ENCODE assay signal across 26 cellular contexts in genomic region chr6:150624199-150624598, GRCh38.
"Had no signal": no experiment of that assay in that cellular context is flagged by ENCODE, and none has a peak within 500 bp of the region (broad histone marks: within the 10 kb centered on the region; RNA-seq: fewer than 3 reads in every experiment).

No MANE protein-coding gene starts in this region.

- DNase-seq: activated CD4-positive, alpha-beta T cell treated with anti-CD3 and anti-CD28 coated beads, Interleukin-2, amount 10 ng/mL, durations not matched to agents 7 days and 5 days; activated CD4-positive, CD25-positive, alpha-beta regulatory T cell treated with anti-CD3 and anti-CD28 coated beads, Interleukin-2, amount 50 U/mL, for 72 hours; activated CD8-positive, alpha-beta T cell treated with anti-CD3 and anti-CD28 coated beads for 36 hours; activated naive CD4-positive, alpha-beta T cell; activated T-cell treated with anti-CD3 and anti-CD28 coated beads, Interleukin-2, amount 50 U/mL, for 48 hours; central memory CD4-positive, alpha-beta T cell; dermis blood vessel endothelial cell; effector CD4-positive, alpha-beta T cell; esophagus squamous epithelium; foreskin melanocyte; heart right ventricle; mesenchymal stem cell; right lobe of liver; stimulated activated CD4-positive, alpha-beta T cell treated with anti-CD3 and anti-CD28 coated beads, Interleukin-12 subunit alpha, Interleukin-12 subunit beta, amount 100 ng/mL, for 4 hours; stimulated activated CD4-positive, alpha-beta T cell treated with anti-CD3 and anti-CD28 coated beads, Interleukin-4, amount 100 ng/mL, for 24 hours; T1000; transverse colon; WERI-Rb-1 had no signal

- H3K4me3 ChIP-seq: breast epithelium, esophagus squamous epithelium, heart right ventricle, right lobe of liver, suprapubic skin, transverse colon had no signal

- H3K27ac Mint-ChIP-seq: activated CD8-positive, alpha-beta T cell treated with anti-CD3 and anti-CD28 coated beads for 36 hours; activated naive CD4-positive, alpha-beta T cell treated with anti-CD3 and anti-CD28 coated beads, Interleukin-2, amount 50 U/mL, for 72 hours; natural killer cell treated with Interleukin-12 subunit alpha and Interleukin-12 subunit beta and Interleukin-15 and Interleukin-18, amount 100 ng/mL, for 72 hours; stimulated activated effector memory CD8-positive, alpha-beta T cell treated with anti-CD3 and anti-CD28 coated beads, Interleukin-12 subunit alpha, Interleukin-12 subunit beta, amount 100 ng/mL, for 72 hours had no signal

- H3K9me3 Mint-ChIP-seq: activated CD4-positive, alpha-beta T cell treated with anti-CD3 and anti-CD28 coated beads, Interleukin-2, amount 10 ng/mL, durations not matched to agents 7 days and 5 days; activated CD8-positive, alpha-beta T cell treated with anti-CD3 and anti-CD28 coated beads for 36 hours; activated naive CD4-positive, alpha-beta T cell treated with anti-CD3 and anti-CD28 coated beads, Interleukin-2, amount 50 U/mL, for 72 hours; natural killer cell treated with Interleukin-12 subunit alpha and Interleukin-12 subunit beta and Interleukin-15 and Interleukin-18, amount 100 ng/mL, for 72 hours; stimulated activated effector memory CD8-positive, alpha-beta T cell treated with anti-CD3 and anti-CD28 coated beads, Interleukin-12 subunit alpha, Interleukin-12 subunit beta, amount 100 ng/mL, for 72 hours; T-helper 1 cell treated with Interleukin-12 subunit alpha and Interleukin-12 subunit beta and Interleukin-4 antibody, amounts not matched to agents 30 μg/mL and 1 μg/mL, for 36 hours had no signal

- H3K27me3 ChIP-seq: breast epithelium, esophagus squamous epithelium, heart right ventricle, right lobe of liver, suprapubic skin, transverse colon had no signal

- H3K27ac ChIP-seq: breast epithelium, epithelial cell of prostate, esophagus squamous epithelium, neutrophil, right lobe of liver, suprapubic skin, WERI-Rb-1 had no signal

- H3K4me1 ChIP-seq: breast epithelium, suprapubic skin had no signal

- H3K9me3 ChIP-seq: breast epithelium, esophagus squamous epithelium, heart right ventricle, neutrophil, right lobe of liver, suprapubic skin, transverse colon had no signal

- ATAC-seq: activated CD8-positive, alpha-beta T cell treated with anti-CD3 and anti-CD28 coated beads for 36 hours; activated naive CD4-positive, alpha-beta T cell treated with anti-CD3 and anti-CD28 coated beads, Interleukin-2, amount 50 U/mL, for 72 hours; natural killer cell treated with Interleukin-12 subunit alpha and Interleukin-12 subunit beta and Interleukin-15 and Interleukin-18, amount 100 ng/mL, for 72 hours; right lobe of liver; stimulated activated effector memory CD8-positive, alpha-beta T cell treated with anti-CD3 and anti-CD28 coated beads, Interleukin-12 subunit alpha, Interleukin-12 subunit beta, amount 100 ng/mL, for 72 hours had no signal

- H3K36me3 ChIP-seq: breast epithelium, heart right ventricle, neutrophil, right lobe of liver, suprapubic skin, transverse colon, WERI-Rb-1 had no signal

- H3K36me3 Mint-ChIP-seq: activated naive CD4-positive, alpha-beta T cell treated with anti-CD3 and anti-CD28 coated beads, Interleukin-2, amount 50 U/mL, for 72 hours; natural killer cell treated with Interleukin-12 subunit alpha and Interleukin-12 subunit beta and Interleukin-15 and Interleukin-18, amount 100 ng/mL, for 72 hours; stimulated activated effector memory CD8-positive, alpha-beta T cell treated with anti-CD3 and anti-CD28 coated beads, Interleukin-12 subunit alpha, Interleukin-12 subunit beta, amount 100 ng/mL, for 72 hours had no signal

- H3K4me3 Mint-ChIP-seq: activated CD4-positive, alpha-beta T cell treated with anti-CD3 and anti-CD28 coated beads, Interleukin-2, amount 10 ng/mL, durations not matched to agents 7 days and 5 days; activated CD8-positive, alpha-beta T cell treated with anti-CD3 and anti-CD28 coated beads for 36 hours; natural killer cell treated with Interleukin-12 subunit alpha and Interleukin-12 subunit beta and Interleukin-15 and Interleukin-18, amount 100 ng/mL, for 72 hours; stimulated activated effector memory CD8-positive, alpha-beta T cell treated with anti-CD3 and anti-CD28 coated beads, Interleukin-12 subunit alpha, Interleukin-12 subunit beta, amount 100 ng/mL, for 72 hours; T-helper 1 cell treated with Interleukin-12 subunit alpha and Interleukin-12 subunit beta and Interleukin-4 antibody, amounts not matched to agents 30 μg/mL and 1 μg/mL, for 36 hours had no signal
